In the genomic region with DNA sequence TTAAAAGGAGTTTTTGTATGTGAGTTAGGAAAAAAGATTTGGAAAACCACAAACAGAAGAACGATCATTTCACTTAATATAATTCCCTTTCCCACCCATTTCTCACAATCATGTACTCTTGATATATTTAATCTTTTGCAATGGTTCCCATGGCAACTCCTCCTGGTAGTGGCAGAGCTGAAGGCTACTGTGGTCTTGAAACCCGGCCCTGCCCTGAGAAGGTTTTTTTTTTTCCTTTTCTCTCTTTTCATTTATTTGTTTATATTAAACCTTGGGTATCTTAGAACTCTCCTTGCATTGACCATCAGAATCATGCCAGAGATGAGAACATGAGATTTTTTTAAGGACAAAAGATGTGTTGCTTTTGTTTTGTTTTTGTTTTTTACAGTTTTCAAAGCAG, we compare ENCODE assay signal across 17 cellular contexts.
DNase-seq lines count a peak whose midpoint lies in the region; ATAC-seq and TF ChIP-seq lines count a peak whose summit lies in the region.
"Had no signal": no experiment of that assay in that cellular context is flagged by ENCODE, and none has a peak within 500 bp of the region (broad histone marks: within the 10 kb centered on the region; RNA-seq: fewer than 3 reads in every experiment).

No MANE protein-coding gene starts in this region.

- peak; percentile 21 for DNase-seq in A673 (ENCODE audit: low spot score)
- no peak for DNase-seq in RWPE2 (ENCODE audit: low spot score)
- no peak for DNase-seq in esophagus muscularis mucosa (ENCODE audit: extremely low spot score)
- no peak for DNase-seq in lower lobe of right lung
- no peak for DNase-seq in stimulated activated CD4-positive, alpha-beta T cell treated with anti-CD3 and anti-CD28 coated beads, Interleukin-4, amount 100 ng/mL, for 24 hours
- DNase-seq in NCI-H526 treated with DMSO at 0.1 percent for 48 hours (lab: John Stamatoyannopoulos, UW), result no peak
- DNase-seq in stomach, result no peak
- DNase-seq: activated CD8-positive, alpha-beta T cell treated with anti-CD3 and anti-CD28 coated beads for 36 hours; activated effector memory CD4-positive, alpha-beta T cell treated with anti-CD3 and anti-CD28 coated beads, Interleukin-2, amount 50 U/mL, for 16 hours; DMS153; foreskin melanocyte; islet precursor cell; naive thymus-derived CD8-positive, alpha-beta T cell; NCI-H446 treated with DMSO at 0.1 percent for 48 hours had no signal

- BruUV-seq in A673 (replicated peaks; lab: Mats Ljungman, UMichigan), result no TSS peak

- H3K9me3 ChIP-seq in A673 (ENCODE audit: low read depth, low read length, poor library complexity, severe bottlenecking) (no peaks in the 10 kb centered on the region), RWPE2 (ENCODE audit: severe bottlenecking) (no peaks in the 10 kb centered on the region), esophagus muscularis mucosa (no peaks in the 10 kb centered on the region), lower lobe of right lung (no peaks in the 10 kb centered on the region), stomach (no peaks in the 10 kb centered on the region)
- H3K9me3 ChIP-seq: uterus had no signal

- CTCF ChIA-PET in A673 (lab: Charles Lee), result no interaction called here

- 50% methylated on average over 2 of the region's 2 CpGs for WGBS in esophagus muscularis mucosa
- WGBS in stomach, 5 donors, result 38 to 54% (median 46%) methylated on average over 2 of the region's 2 CpGs

- TF ChIP-seq CTCF in A673 (conservative IDR thresholded peaks at IDR 0.05; ENCODE audit: low read depth, low read length), result no peak
- no peak for TF ChIP-seq CTCF in RWPE2 (IDR thresholded peaks at IDR 0.05; ENCODE audit: poor library complexity, severe bottlenecking)
- no peak for TF ChIP-seq CTCF in esophagus muscularis mucosa (IDR thresholded peaks at IDR 0.05)
- TF ChIP-seq CTCF in lower lobe of right lung (IDR thresholded peaks at IDR 0.05), result no peak
- no peak for TF ChIP-seq CTCF in stomach (IDR thresholded peaks at IDR 0.05)

- H3K36me3 ChIP-seq in A673 (ENCODE audit: insufficient read depth, low read length, poor library complexity, severe bottlenecking) (no peaks in the 10 kb centered on the region), RWPE2 (ENCODE audit: low read depth) (no peaks in the 10 kb centered on the region), esophagus muscularis mucosa (no peaks in the 10 kb centered on the region), lower lobe of right lung (no peaks in the 10 kb centered on the region), stomach (no peaks in the 10 kb centered on the region)
- H3K36me3 ChIP-seq: uterus had no signal

- ATAC-seq in RWPE2 (ENCODE audit: low read depth), result no peak
- no peak for ATAC-seq in lower lobe of right lung
- ATAC-seq in HG02571 (IDR thresholded peaks at IDR 0.05; ENCODE audit: unreplicated experiment), result no peak
- ATAC-seq: activated CD8-positive, alpha-beta T cell treated with anti-CD3 and anti-CD28 coated beads for 36 hours; GM12878; naive thymus-derived CD8-positive, alpha-beta T cell had no signal

- no peaks in the 10 kb centered on the region for H3K27me3 ChIP-seq in A673 (replicated peaks; ENCODE audit: insufficient read depth, low read depth, low read length, poor library complexity)
- H3K27me3 ChIP-seq in RWPE2 (ENCODE audit: insufficient read depth, poor library complexity, severe bottlenecking), result no peaks in the 10 kb centered on the region
- H3K27me3 ChIP-seq in esophagus muscularis mucosa, result no peaks in the 10 kb centered on the region
- H3K27me3 ChIP-seq in lower lobe of right lung (ENCODE audit: low read depth), result no peaks in the 10 kb centered on the region
- H3K27me3 ChIP-seq in stomach, result no peaks in the 10 kb centered on the region
- H3K27me3 ChIP-seq: uterus had no signal

- no peak for TF ChIP-seq EP300 in esophagus muscularis mucosa (IDR thresholded peaks at IDR 0.05)
- no peak for TF ChIP-seq EP300 in stomach (IDR thresholded peaks at IDR 0.05)

- H3K27ac ChIP-seq in A673 (ENCODE audit: low read depth, low read length, poor library complexity, severe bottlenecking) (no peak overlapping the region), RWPE2 (ENCODE audit: poor library complexity, severe bottlenecking) (peak overlapping the region; percentile 73), esophagus muscularis mucosa (replicated peaks in 1 of 4) (peak overlapping the region; percentile 52 to 56 (median 54)), lower lobe of right lung (peak overlapping the region; percentile 14), stomach (no peak overlapping the region)

- intact Hi-C loops in A673 (cut with micrococcal nuclease; ENCODE audit: unreplicated experiment), result no loop called here
- intact Hi-C loops in esophagus muscularis mucosa (cut with DNase I), result no loop called here
- intact Hi-C loops in lower lobe of right lung (cut with DNase I), result no loop called here
- intact Hi-C loops in stomach (cut with DNase I; ENCODE audit: low total_unique reads), result no loop called here

- H3K4me3 ChIP-seq in A673 (ENCODE audit: low read depth, low read length, poor library complexity, severe bottlenecking), result no peak overlapping the region
- H3K4me3 ChIP-seq in RWPE2 (ENCODE audit: severe bottlenecking), result no peak overlapping the region
- H3K4me3 ChIP-seq in esophagus muscularis mucosa, result no peak overlapping the region
- no peak overlapping the region for H3K4me3 ChIP-seq in lower lobe of right lung
- H3K4me3 ChIP-seq in stomach, result no peak overlapping the region
- H3K4me3 ChIP-seq: GM12878, uterus had no signal

- H3K4me1 ChIP-seq in A673 (ENCODE audit: insufficient read depth, low read length, poor library complexity, severe bottlenecking) (peaks cover 11% of the 10 kb centered on the region), RWPE2 (ENCODE audit: insufficient read depth, poor library complexity, severe bottlenecking) (peaks cover 46% of the 10 kb centered on the region), esophagus muscularis mucosa (peaks cover 6 to 29% (median 28%) of the 10 kb centered on the region in 4 donors), lower lobe of right lung (peaks cover 11% of the 10 kb centered on the region), stomach (peaks cover 0 to 11% (median 0%) of the 10 kb centered on the region in 4 donors)
- H3K4me1 ChIP-seq: uterus had no signal

- TF ChIP-seq POLR2A in esophagus muscularis mucosa (IDR thresholded peaks at IDR 0.05; ENCODE audit: low read depth) (no peak), stomach (IDR thresholded peaks at IDR 0.05) (no peak)

- POLR2A ChIA-PET in A673 (lab: Charles Lee; ENCODE audit: low non-redundant PET), result no interaction called here

Comparison
In these comparisons a context has a peak if more than half of its experiments do, and no peak if none do; other contexts are left out.
1. H3K27ac ChIP-seq: peak in RWPE2 (single experiment), esophagus muscularis mucosa (4 of 4) and lower lobe of right lung (single experiment); none in A673 (single experiment) and stomach (0 of 5).